ENCODE assay signal across 29 cellular contexts in the genomic region with DNA sequence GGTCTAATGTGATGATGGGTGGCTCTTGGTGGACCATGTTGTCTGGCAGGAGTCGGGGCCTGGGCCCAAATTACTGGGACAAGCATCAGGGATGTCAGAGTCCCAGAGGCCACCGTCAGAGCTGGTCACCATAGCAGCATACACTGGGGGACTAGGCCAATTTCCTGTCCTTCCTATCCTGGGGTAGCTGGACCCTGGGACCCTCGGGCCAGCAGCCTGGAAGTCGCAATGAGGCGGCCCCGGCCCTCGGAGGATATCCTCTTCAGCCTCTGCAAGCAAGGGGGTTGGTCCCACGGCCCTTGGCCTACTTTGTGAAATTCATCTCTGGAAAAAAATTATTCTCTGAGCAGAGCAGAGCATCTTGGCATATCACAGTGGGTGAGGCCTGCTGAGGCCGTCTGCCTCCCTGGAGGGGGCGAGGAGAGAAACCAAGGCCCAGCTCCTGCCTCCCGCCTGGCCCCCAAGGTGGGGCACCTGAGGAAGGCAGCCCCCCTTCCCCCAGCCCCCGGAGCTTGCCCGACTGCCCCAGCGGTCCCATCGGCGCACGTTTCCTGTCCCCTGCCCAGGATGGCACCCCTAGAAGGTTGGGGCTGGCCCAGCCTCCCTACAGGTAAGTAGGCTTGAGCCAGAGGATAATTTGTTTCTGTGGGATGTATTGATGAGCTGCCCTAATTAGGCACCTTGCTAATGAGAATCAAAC. TPM values are rescaled to one million over a fixed set of nuclear protein-coding genes. Genes with fewer than 3 reads are reported as not detected.
DNase-seq lines count a peak whose midpoint lies in the region; ATAC-seq, FAIRE-seq and TF ChIP-seq lines count a peak whose summit lies in the region.
"Had no signal": no experiment of that assay in that cellular context is flagged by ENCODE, and none has a peak within 500 bp of the region (broad histone marks: within the 10 kb centered on the region; RNA-seq: fewer than 3 reads in every experiment).

No MANE protein-coding gene starts in this region.

- peak overlapping the region; percentile 99 for H3K27ac Mint-ChIP-seq in activated CD4-positive, alpha-beta T cell treated with anti-CD3 and anti-CD28 coated beads for 36 hours
- peak overlapping the region; percentile 89 for H3K27ac Mint-ChIP-seq in CD4-positive, alpha-beta T cell
- H3K27ac Mint-ChIP-seq in activated T-helper 2 cell treated with anti-CD3 and anti-CD28 coated beads, Interferon-gamma antibody, Interleukin-2, Interleukin-4, amounts not matched to agents 10 μg/mL and 5 μg/mL and 100 μg/mL, durations not matched to agents 14 hours and 24 hours and 36 hours = peak overlapping the region; percentile 97
- peak overlapping the region; percentile 87 to 91 for H3K27ac Mint-ChIP-seq in natural killer cell

- no peaks in the 10 kb centered on the region for H3K27me3 Mint-ChIP-seq in activated CD4-positive, alpha-beta T cell treated with anti-CD3 and anti-CD28 coated beads for 36 hours
- H3K27me3 Mint-ChIP-seq in CD4-positive, alpha-beta T cell = no peaks in the 10 kb centered on the region
- peaks cover 3% of the 10 kb centered on the region for H3K27me3 Mint-ChIP-seq in activated T-helper 2 cell treated with anti-CD3 and anti-CD28 coated beads, Interferon-gamma antibody, Interleukin-2, Interleukin-4, amounts not matched to agents 10 μg/mL and 5 μg/mL and 100 μg/mL, durations not matched to agents 14 hours and 24 hours and 36 hours (ENCODE audit: low read depth)
- H3K27me3 Mint-ChIP-seq in natural killer cell (ENCODE audit: low read depth in 2 of 2) = no peaks in the 10 kb centered on the region
- H3K27me3 Mint-ChIP-seq: activated CD4-positive, alpha-beta T cell treated with anti-CD3 and anti-CD28 coated beads, Interleukin-2, amount 10 ng/mL, durations not matched to agents 24 days and 14 days; central memory CD8-positive, alpha-beta T cell had no signal

- no peak overlapping the region for H3K27ac ChIP-seq in CD4-positive, alpha-beta T cell (ENCODE audit: low read depth, low read length)
- H3K27ac ChIP-seq: gastrocnemius medialis, GM23248, hepatocyte, KMS-11, prostate gland, RWPE1, vagina had no signal

- no peak for DNase-seq in activated CD4-positive, alpha-beta T cell treated with anti-CD3 and anti-CD28 coated beads for 36 hours
- DNase-seq in activated CD4-positive, alpha-beta T cell treated with anti-CD3 and anti-CD28 coated beads, Interleukin-2, amount 50 U/mL, for 1 hour = no peak
- DNase-seq in CD4-positive, alpha-beta T cell = no peak
- DNase-seq in activated T-helper 2 cell treated with anti-CD3 and anti-CD28 coated beads, Interferon-gamma antibody, Interleukin-2, Interleukin-4, amounts not matched to agents 10 μg/mL and 5 μg/mL and 100 μg/mL, durations not matched to agents 14 hours and 24 hours and 36 hours (ENCODE audit: low spot score) = no peak
- no peak for DNase-seq in natural killer cell
- no peak for DNase-seq in urothelium cell line (ENCODE audit: low spot score)
- DNase-seq in D341Med (ENCODE audit: low spot score) = no peak
- DNase-seq: activated CD4-positive, alpha-beta T cell treated with anti-CD3 and anti-CD28 coated beads, Interleukin-2, amount 10 ng/mL, durations not matched to agents 24 days and 14 days; AML-193; dermis blood vessel endothelial cell; DMS53; gastrocnemius medialis; GM23248; mesenchymal stem cell; NCI-H1436 treated with DMSO at 0.1 percent for 48 hours; NCI-H2107; NCI-H446 treated with DMSO at 0.1 percent for 48 hours; nucleus accumbens; stimulated activated CD4-positive, alpha-beta T cell treated with anti-CD3 and anti-CD28 coated beads, Interleukin-15, amount 100 ng/mL, for 24 hours; stimulated activated naive CD8-positive, alpha-beta T cell treated with anti-CD3 and anti-CD28 coated beads, Interleukin-15, Interleukin-2, amounts not matched to agents 100 U/mL and 50 U/mL, for 24 hours had no signal

- no peak for ATAC-seq in activated CD4-positive, alpha-beta T cell treated with anti-CD3 and anti-CD28 coated beads for 36 hours
- no peak for ATAC-seq in CD4-positive, alpha-beta T cell (ENCODE audit: poor library complexity)
- ATAC-seq in natural killer cell (no peak), HG02798 (IDR thresholded peaks at IDR 0.05; ENCODE audit: poor library complexity, unreplicated experiment) (no peak)
- ATAC-seq: gastrocnemius medialis; stimulated activated naive CD8-positive, alpha-beta T cell treated with anti-CD3 and anti-CD28 coated beads, Interleukin-15, Interleukin-2, amounts not matched to agents 100 U/mL and 50 U/mL, for 24 hours had no signal

- H3K9me3 Mint-ChIP-seq in activated CD4-positive, alpha-beta T cell treated with anti-CD3 and anti-CD28 coated beads for 36 hours (ENCODE audit: low read depth) = peaks cover 13% of the 10 kb centered on the region
- H3K9me3 Mint-ChIP-seq in CD4-positive, alpha-beta T cell = peaks cover 7% of the 10 kb centered on the region
- peaks cover 14% of the 10 kb centered on the region for H3K9me3 Mint-ChIP-seq in activated T-helper 2 cell treated with anti-CD3 and anti-CD28 coated beads, Interferon-gamma antibody, Interleukin-2, Interleukin-4, amounts not matched to agents 10 μg/mL and 5 μg/mL and 100 μg/mL, durations not matched to agents 14 hours and 24 hours and 36 hours
- H3K9me3 Mint-ChIP-seq in natural killer cell = peaks cover 9 to 13% of the 10 kb centered on the region in 2 donors

- intact Hi-C loops in activated CD4-positive, alpha-beta T cell treated with anti-CD3 and anti-CD28 coated beads for 36 hours (cut with DNase I, micrococcal nuclease) = no loop called here
- intact Hi-C loops in CD4-positive, alpha-beta T cell (cut with DNase I, micrococcal nuclease) = no loop called here
- intact Hi-C loops in activated T-helper 2 cell treated with anti-CD3 and anti-CD28 coated beads, Interferon-gamma antibody, Interleukin-2, Interleukin-4, amounts not matched to agents 10 μg/mL and 5 μg/mL and 100 μg/mL, durations not matched to agents 14 hours and 24 hours and 36 hours (cut with micrococcal nuclease) = no loop called here
- intact Hi-C loops in natural killer cell (cut with micrococcal nuclease) = no loop called here

- H3K36me3 Mint-ChIP-seq in activated CD4-positive, alpha-beta T cell treated with anti-CD3 and anti-CD28 coated beads for 36 hours (ENCODE audit: low read depth) = peaks cover 13% of the 10 kb centered on the region
- H3K36me3 Mint-ChIP-seq in CD4-positive, alpha-beta T cell (ENCODE audit: low read depth) = no peaks in the 10 kb centered on the region
- peaks cover 10% of the 10 kb centered on the region for H3K36me3 Mint-ChIP-seq in activated T-helper 2 cell treated with anti-CD3 and anti-CD28 coated beads, Interferon-gamma antibody, Interleukin-2, Interleukin-4, amounts not matched to agents 10 μg/mL and 5 μg/mL and 100 μg/mL, durations not matched to agents 14 hours and 24 hours and 36 hours (ENCODE audit: low read depth)
- H3K36me3 Mint-ChIP-seq in natural killer cell = no peaks in the 10 kb centered on the region

- H3K9me3 ChIP-seq in CD4-positive, alpha-beta T cell (ENCODE audit: control insufficient read depth, low read length) = no peaks in the 10 kb centered on the region
- H3K9me3 ChIP-seq: gastrocnemius medialis, prostate gland, vagina had no signal

- FAIRE-seq in urothelium cell line (lab: Jason Lieb, UNC) = no peak

- POLR2A ChIA-PET in activated CD4-positive, alpha-beta T cell treated with anti-CD3 and anti-CD28 coated beads for 36 hours (lab: Charles Lee) = no interaction called here
- POLR2A ChIA-PET in CD4-positive, alpha-beta T cell (lab: Charles Lee) = interaction anchor here (1.1 kb wide), 1 partner anchor 38 kb away, joined by 3 read pairs; no protein-coding TSS in a partner anchor

- no peak overlapping the region for H3K4me3 Mint-ChIP-seq in activated CD4-positive, alpha-beta T cell treated with anti-CD3 and anti-CD28 coated beads for 36 hours
- no peak overlapping the region for H3K4me3 Mint-ChIP-seq in CD4-positive, alpha-beta T cell
- no peak overlapping the region for H3K4me3 Mint-ChIP-seq in activated T-helper 2 cell treated with anti-CD3 and anti-CD28 coated beads, Interferon-gamma antibody, Interleukin-2, Interleukin-4, amounts not matched to agents 10 μg/mL and 5 μg/mL and 100 μg/mL, durations not matched to agents 14 hours and 24 hours and 36 hours (ENCODE audit: low read depth)
- no peak overlapping the region for H3K4me3 Mint-ChIP-seq in natural killer cell
- H3K4me3 Mint-ChIP-seq: activated CD4-positive, alpha-beta T cell treated with anti-CD3 and anti-CD28 coated beads, Interleukin-2, amount 10 ng/mL, durations not matched to agents 24 days and 14 days; central memory CD8-positive, alpha-beta T cell had no signal

- peaks cover 28% of the 10 kb centered on the region for H3K4me1 Mint-ChIP-seq in activated CD4-positive, alpha-beta T cell treated with anti-CD3 and anti-CD28 coated beads for 36 hours
- H3K4me1 Mint-ChIP-seq in CD4-positive, alpha-beta T cell (ENCODE audit: low read depth) = peaks cover 37% of the 10 kb centered on the region
- H3K4me1 Mint-ChIP-seq in activated T-helper 2 cell treated with anti-CD3 and anti-CD28 coated beads, Interferon-gamma antibody, Interleukin-2, Interleukin-4, amounts not matched to agents 10 μg/mL and 5 μg/mL and 100 μg/mL, durations not matched to agents 14 hours and 24 hours and 36 hours (ENCODE audit: low read depth) = peaks cover 24% of the 10 kb centered on the region
- peaks cover 29 to 30% of the 10 kb centered on the region in 2 donors for H3K4me1 Mint-ChIP-seq in natural killer cell

- H3K27me3 ChIP-seq in CD4-positive, alpha-beta T cell (ENCODE audit: control insufficient read depth, insufficient read depth, low read length) = no peaks in the 10 kb centered on the region
- H3K27me3 ChIP-seq: gastrocnemius medialis, hepatocyte, vagina had no signal

- no peak for TF ChIP-seq CTCF in CD4-positive, alpha-beta T cell (IDR thresholded peaks at IDR 0.05)
- TF ChIP-seq CTCF in natural killer cell (IDR thresholded peaks at IDR 0.05) = no peak

- CTCF ChIA-PET in activated CD4-positive, alpha-beta T cell treated with anti-CD3 and anti-CD28 coated beads for 36 hours (lab: Charles Lee) = interaction anchor here (0.5 to 1.2 kb wide), 3 partner anchors 12 to 1366 kb away, joined by 3 to 4 read pairs (median 3); no protein-coding TSS in a partner anchor
- CTCF ChIA-PET in CD4-positive, alpha-beta T cell (lab: Charles Lee) = no interaction called here

RNA-seq across cellular contexts. Expression of a gene that starts 21.4 kb away (rescaled TPM):
- total RNA-seq in activated CD4-positive, alpha-beta T cell treated with anti-CD3 and anti-CD28 coated beads for 36 hours = under 1 TPM in 1 of 2 experiments, not detected in 1; 0.02 TPM
- under 1 TPM; 0.20 to 0.30 TPM for total RNA-seq in CD4-positive, alpha-beta T cell
- not detected in 2 replicates for total RNA-seq in activated T-helper 2 cell treated with anti-CD3 and anti-CD28 coated beads, Interferon-gamma antibody, Interleukin-2, Interleukin-4, amounts not matched to agents 10 μg/mL and 5 μg/mL and 100 μg/mL, durations not matched to agents 14 hours and 24 hours and 36 hours
- under 1 TPM in 1 of 3 donors, not detected in 2; 0.08 TPM for total RNA-seq in natural killer cell
- total RNA-seq: A172; dermis blood vessel endothelial cell; GM23248; T-helper 2 cell treated with Interferon-gamma antibody and Interleukin-4, amounts not matched to agents 100 ng/mL and 5 ng/mL, for 36 hours had no signal
